20 cellular contexts compared by ENCODE assay signal in the genomic region with DNA sequence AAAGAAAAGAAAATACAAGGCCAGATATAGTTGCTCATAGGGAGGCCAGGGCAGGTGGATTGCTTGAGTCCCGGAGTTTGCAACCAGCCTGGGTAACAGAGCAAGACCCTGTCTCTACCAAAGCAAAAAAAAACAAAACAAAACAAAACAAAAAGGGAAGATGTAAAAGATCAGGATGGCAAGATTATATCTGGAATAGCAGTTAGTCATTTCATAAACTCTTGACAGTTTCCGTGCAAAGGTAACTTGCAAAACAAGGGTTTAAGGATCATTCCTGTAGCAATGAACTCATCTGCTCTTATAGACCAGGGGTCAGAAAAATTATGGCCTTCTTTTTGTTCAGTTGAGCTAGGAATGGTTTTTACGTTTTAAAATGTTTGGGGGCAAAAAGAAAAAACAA.
"Had no signal": no experiment of that assay in that cellular context is flagged by ENCODE, and none has a peak within 500 bp of the region (broad histone marks: within the 10 kb centered on the region; RNA-seq: fewer than 3 reads in every experiment).

No MANE protein-coding gene starts in this region.

- H3K9me3 ChIP-seq: neutrophil, pancreas, thoracic aorta had no signal

- H3K9me3 Mint-ChIP-seq: activated B cell treated with CpG ODN at 0.5 μM for 24 hours; activated naive CD8-positive, alpha-beta T cell treated with anti-CD3 and anti-CD28 coated beads, Interleukin-2, amount 50 U/mL, for 24 hours; brain; endodermal cell; naive thymus-derived CD8-positive, alpha-beta T cell; stimulated activated effector memory CD8-positive, alpha-beta T cell treated with anti-CD3 and anti-CD28 coated beads, Interleukin-12 subunit alpha, Interleukin-12 subunit beta, amount 100 ng/mL, for 72 hours; T-helper 1 cell treated with Interleukin-12 subunit alpha and Interleukin-12 subunit beta and Interleukin-4 antibody, amounts not matched to agents 30 μg/mL and 1 μg/mL, for 36 hours had no signal

- H3K4me3 Mint-ChIP-seq: activated B cell treated with CpG ODN at 0.5 μM for 24 hours; activated naive CD8-positive, alpha-beta T cell treated with anti-CD3 and anti-CD28 coated beads, Interleukin-2, amount 50 U/mL, for 24 hours; brain; endodermal cell; naive thymus-derived CD8-positive, alpha-beta T cell; stimulated activated effector memory CD8-positive, alpha-beta T cell treated with anti-CD3 and anti-CD28 coated beads, Interleukin-12 subunit alpha, Interleukin-12 subunit beta, amount 100 ng/mL, for 72 hours; T-helper 1 cell treated with Interleukin-12 subunit alpha and Interleukin-12 subunit beta and Interleukin-4 antibody, amounts not matched to agents 30 μg/mL and 1 μg/mL, for 36 hours had no signal

- H3K27ac ChIP-seq: epithelial cell of prostate, hepatocyte, neutrophil, pancreas, thoracic aorta had no signal

- H3K27me3 Mint-ChIP-seq: activated B cell treated with CpG ODN at 0.5 μM for 24 hours; activated naive CD8-positive, alpha-beta T cell treated with anti-CD3 and anti-CD28 coated beads, Interleukin-2, amount 50 U/mL, for 24 hours; brain; naive thymus-derived CD8-positive, alpha-beta T cell had no signal

- H3K27ac Mint-ChIP-seq: activated B cell treated with CpG ODN at 0.5 μM for 24 hours; activated naive CD8-positive, alpha-beta T cell treated with anti-CD3 and anti-CD28 coated beads, Interleukin-2, amount 50 U/mL, for 24 hours; endodermal cell; T-helper 1 cell treated with Interleukin-12 subunit alpha and Interleukin-12 subunit beta and Interleukin-4 antibody, amounts not matched to agents 30 μg/mL and 1 μg/mL, for 36 hours had no signal

- H3K27me3 ChIP-seq: hepatocyte, neutrophil, pancreas had no signal

- ATAC-seq: activated naive CD8-positive, alpha-beta T cell treated with anti-CD3 and anti-CD28 coated beads, Interleukin-2, amount 50 U/mL, for 24 hours; naive thymus-derived CD8-positive, alpha-beta T cell; pancreas; sciatic nerve; stimulated activated effector memory CD8-positive, alpha-beta T cell treated with anti-CD3 and anti-CD28 coated beads, Interleukin-12 subunit alpha, Interleukin-12 subunit beta, amount 100 ng/mL, for 72 hours had no signal

- H3K4me3 ChIP-seq: hepatocyte, pancreas, smooth muscle cell, thoracic aorta had no signal

- H3K4me1 Mint-ChIP-seq: brain, endodermal cell had no signal

- DNase-seq: activated B cell treated with CpG ODN at 0.5 μM for 24 hours; activated CD4-positive, alpha-beta T cell treated with anti-CD3 and anti-CD28 coated beads for 48 hours; activated naive CD4-positive, alpha-beta T cell treated with Interleukin-2 at 50 U/mL for 16 hours; activated naive CD8-positive, alpha-beta T cell treated with anti-CD3 and anti-CD28 coated beads, Interleukin-2, amount 50 U/mL, for 24 hours; anterior cingulate cortex; caudate nucleus; endodermal cell; foreskin fibroblast; naive thymus-derived CD8-positive, alpha-beta T cell; pancreas; stimulated activated CD4-positive, alpha-beta T cell treated with anti-CD3 and anti-CD28 coated beads, Interleukin-4, amount 100 ng/mL, for 1 hour had no signal
